9 cellular contexts compared by ENCODE assay signal in genomic region chr5:163379298-163380155, GRCh38. TPM values are rescaled to one million over a fixed set of nuclear protein-coding genes. Genes with fewer than 3 reads are reported as not detected.
DNase-seq lines count a peak whose midpoint lies in the region; ATAC-seq and TF ChIP-seq lines count a peak whose summit lies in the region.
"Had no signal": no experiment of that assay in that cellular context is flagged by ENCODE, and none has a peak within 500 bp of the region (broad histone marks: within the 10 kb centered on the region; RNA-seq: fewer than 3 reads in every experiment).

No MANE protein-coding gene starts in this region.

- in situ Hi-C loops in HAP-1 (cut with MboI; ENCODE audit: low sequenced_read_pairs) = no loop called here

- H3K4me2 ChIP-seq in smooth muscle cell = peak overlapping the region; percentile 47

- ATAC-seq in HG03097 (IDR thresholded peaks at IDR 0.05; ENCODE audit: low FRiP score, unreplicated experiment) (no peak), GM21717 (IDR thresholded peaks at IDR 0.05; ENCODE audit: unreplicated experiment) (no peak)

- H2AFZ ChIP-seq in smooth muscle cell (ENCODE audit: low read depth) = no peak overlapping the region

- no peak overlapping the region for H3K4me3 ChIP-seq in HAP-1
- no peak overlapping the region for H3K4me3 ChIP-seq in fibroblast of the aortic adventitia (ENCODE audit: low read depth, low read length)
- H3K4me3 ChIP-seq in smooth muscle cell = no peak overlapping the region

- H3K27me3 ChIP-seq in HAP-1 (ENCODE audit: low read depth) (no peaks in the 10 kb centered on the region), smooth muscle cell (ENCODE audit: low read depth) (no peaks in the 10 kb centered on the region)

- no peak for TF ChIP-seq CTCF in fibroblast of the aortic adventitia (IDR thresholded peaks at IDR 0.05; ENCODE audit: insufficient read depth, low read length)
- no peak for TF ChIP-seq CTCF in smooth muscle cell (IDR thresholded peaks at IDR 0.05; ENCODE audit: borderline replicate concordance, insufficient read depth, poor library complexity, severe bottlenecking)

- no peaks in the 10 kb centered on the region for H3K79me2 ChIP-seq in smooth muscle cell (ENCODE audit: low read depth)

- H3K36me3 ChIP-seq in HAP-1 (replicated peaks) = no peaks in the 10 kb centered on the region
- H3K36me3 ChIP-seq in smooth muscle cell (ENCODE audit: low read depth) = no peaks in the 10 kb centered on the region

- no peaks in the 10 kb centered on the region for H3K9me3 ChIP-seq in HAP-1
- H3K9me3 ChIP-seq in smooth muscle cell (replicated peaks; ENCODE audit: low read depth) = no peaks in the 10 kb centered on the region

- H3K27ac ChIP-seq in smooth muscle cell (ENCODE audit: low read depth) = no peak overlapping the region

- H3F3A ChIP-seq in smooth muscle cell (ENCODE audit: low read depth) = peaks cover 2% of the 10 kb centered on the region

- 65% methylated on average over 7 of the region's 7 CpGs for WGBS in smooth muscle cell (ENCODE audit: low lambda C conversion rate)

- H3K4me1 ChIP-seq in HAP-1 = peaks cover 22% of the 10 kb centered on the region
- H3K4me1 ChIP-seq in smooth muscle cell (ENCODE audit: low read depth) = peaks cover 15% of the 10 kb centered on the region

- DNase-seq in HAP-1 (ENCODE audit: low spot score in 2 of 2) (peak; percentile 45 to 88), RKO (ENCODE audit: low spot score) (peak; percentile 73), fibroblast of the aortic adventitia (ENCODE audit: low read depth) (peak; percentile 94), smooth muscle cell (lab: John Stamatoyannopoulos, UW; ENCODE audit: unreplicated experiment) (no peak), SK-N-DZ (ENCODE audit: low spot score) (no peak), 8988T (no peak)
- DNase-seq: activated CD4-positive, alpha-beta T cell treated with anti-CD3 and anti-CD28 coated beads, Interleukin-2, amount 50 U/mL, for 1 hour had no signal

- H4K20me1 ChIP-seq in smooth muscle cell (ENCODE audit: low read depth) = no peaks in the 10 kb centered on the region

- H3K9ac ChIP-seq in smooth muscle cell (ENCODE audit: low read depth) = no peak overlapping the region

RNA-seq across cellular contexts. Expression of gene CCNG1, which starts 57.9 kb away (rescaled TPM):
- total RNA-seq in fibroblast of the aortic adventitia (ENCODE audit: low replicate concordance) (258 and 719 TPM in 2 replicates), smooth muscle cell (247 and 293 TPM in 2 replicates)
- 101 and 114 TPM in 2 replicates for polyA plus RNA-seq in smooth muscle cell
- polyA plus RNA-seq in SK-N-DZ (2014; cell fraction: cytosol; rRNA removed) = 85.2 and 90.3 TPM in 2 replicates
- 47.7 and 57.7 TPM in 2 replicates for polyA plus RNA-seq in SK-N-DZ (2014; cell fraction: nucleus; rRNA removed)

Comparison
In these comparisons a context has a peak if more than half of its experiments do, and no peak if none do; other contexts are left out.
1. DNase-seq: peak in HAP-1 (2 of 2), RKO (single experiment) and fibroblast of the aortic adventitia (single experiment); none in smooth muscle cell (single experiment), SK-N-DZ (single experiment) and 8988T (single experiment).